In the genomic region with DNA sequence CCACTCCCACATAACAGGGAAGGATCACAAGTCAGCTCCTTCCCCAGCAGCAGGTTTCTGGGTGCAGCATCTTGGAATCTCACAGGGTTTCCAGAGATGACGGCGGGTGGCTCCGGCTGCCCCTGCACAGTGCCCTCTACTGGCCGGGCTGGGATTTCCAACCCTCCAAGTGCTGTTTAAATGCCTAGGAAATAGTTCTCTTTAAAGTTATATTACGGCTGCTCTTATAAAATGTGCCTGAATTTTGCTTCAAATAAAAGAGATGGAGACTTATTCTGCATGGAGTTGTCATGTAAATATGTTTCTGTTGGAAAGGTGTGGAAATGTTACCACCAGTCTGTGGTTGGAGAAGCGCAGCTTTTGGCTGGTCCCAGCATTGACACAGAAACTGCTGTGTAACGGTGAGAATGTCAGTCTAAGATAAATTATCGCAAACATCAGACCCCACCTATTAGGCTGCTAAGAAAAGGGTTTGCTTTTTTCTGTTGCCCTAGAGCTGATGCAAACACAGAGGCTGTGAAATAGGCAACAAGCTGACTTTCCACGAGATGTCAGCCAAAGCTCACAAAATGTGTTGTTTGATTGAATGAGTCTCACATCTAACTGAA, we compare ENCODE assay signal across 8 cellular contexts. TPM values are rescaled to one million over a fixed set of nuclear protein-coding genes. Genes with fewer than 3 reads are reported as not detected.
DNase-seq lines count a peak whose midpoint lies in the region; TF ChIP-seq lines count a peak whose summit lies in the region.

No MANE protein-coding gene starts in this region.

- H3K4me1 ChIP-seq in adrenal gland (replicated peaks in 1 of 2) = peaks cover 0 to 10% of the 10 kb centered on the region in 2 donors

- no peaks in the 10 kb centered on the region for H3K27me3 ChIP-seq in H7 (ENCODE audit: control insufficient read depth, insufficient read depth, low read length)
- H3K27me3 ChIP-seq in adrenal gland = no peaks in the 10 kb centered on the region

- peaks cover 2% of the 10 kb centered on the region; the same call in 1 of the 2 replicates for H3K36me3 ChIP-seq in H7 (replicated peaks; ENCODE audit: control insufficient read depth, insufficient read depth, low read length)
- no peaks in the 10 kb centered on the region for H3K36me3 ChIP-seq in adrenal gland (replicated peaks in 1 of 2)

- in situ Hi-C loops in ACHN (cut with HindIII; ENCODE audit: low pct_ligation_motif_present, low pct_unique_long_range_greater_than_20kb, low sequenced_read_pairs) = no loop called here

- intact Hi-C loops in adrenal gland (cut with DNase I) = no loop called here

- peak; percentile 55 for DNase-seq in ACHN
- DNase-seq in H7 = peak; percentile 72
- peak; percentile 7 for DNase-seq in SKM-1 treated with dmso at 0.1 percent for 144 hours (lab: John Stamatoyannopoulos, UW; ENCODE audit: unreplicated experiment)
- peak in 2 of 7 donors; percentile 23 to 44 for DNase-seq in adrenal gland
- peak; percentile 31 for DNase-seq in myocyte (ENCODE audit: low read depth)
- DNase-seq in NCI-H2171 (lab: John Stamatoyannopoulos, UW) = no peak
- no peak for DNase-seq in substantia nigra (lab: John Stamatoyannopoulos, UW)
- DNase-seq in NCI-H510A (lab: John Stamatoyannopoulos, UW) = no peak

- no peaks in the 10 kb centered on the region for H3K9me3 ChIP-seq in adrenal gland (replicated peaks in 1 of 3)

- H3K27ac ChIP-seq in adrenal gland (no peak overlapping the region), substantia nigra (ENCODE audit: low read depth, low read length, poor library complexity, severe bottlenecking) (no peak overlapping the region)

- no peak for TF ChIP-seq POLR2A in adrenal gland (IDR thresholded peaks at IDR 0.05)

- H3K4me3 ChIP-seq in H7 (ENCODE audit: insufficient read depth, low read depth, low read length) (no peak overlapping the region), adrenal gland (no peak overlapping the region)

- WGBS in adrenal gland, 4 donors = 44 to 54% (median 50%) methylated on average over 7 to 9 of the region's 9 CpGs

- peak in 5 of 6 experiments; percentile 22 to 49 (median 36) for TF ChIP-seq CTCF in adrenal gland (IDR thresholded peaks at IDR 0.05)

RNA-seq across cellular contexts. Expression of a gene that starts 3.3 kb away (rescaled TPM):
- 61.6 and 84.5 TPM in 2 replicates for total RNA-seq in H7 (2014; rRNA removed; shearing (Covaris generic))
- 1 to 10 TPM in 6 of 8 donors, under 1 TPM in 2; 0.28 to 3.6 (median 1.6) TPM for total RNA-seq in adrenal gland
- polyA plus RNA-seq in adrenal gland = 1 to 10 TPM in 1 of 3 donors, under 1 TPM in 2; 0.61 to 2.2 (median 0.72) TPM
- total RNA-seq in myocyte = 0.62 and 1.4 TPM in 2 replicates
- polyA plus RNA-seq in myocyte (2012) = 0.29 TPM

RNA-seq across cellular contexts. Expression of a gene that starts 59.6 kb away (rescaled TPM):
- 0.31 TPM in 1 of 2 replicates, not detected in the other for total RNA-seq in H7 (2014; rRNA removed; shearing (Covaris generic))
- not detected for total RNA-seq in adrenal gland
- polyA plus RNA-seq in adrenal gland = not detected
- 1.4 and 3.5 TPM in 2 replicates for total RNA-seq in myocyte
- polyA plus RNA-seq in myocyte (2012) = 0.48 TPM

Comparison
In these comparisons a context has a peak if more than half of its experiments do, and no peak if none do; other contexts are left out.
1. DNase-seq: peak in ACHN (single experiment), H7 (single experiment), SKM-1 treated with dmso at 0.1 percent for 144 hours (single experiment) and myocyte (single experiment); none in NCI-H2171 (single experiment), substantia nigra (0 of 49) and NCI-H510A (single experiment).
2. RNA of a gene that starts 3.3 kb away (total RNA-seq): 61.6 to 84.5 TPM in H7; 0.28 to 3.6 TPM in adrenal gland and 0.62 to 1.4 TPM in myocyte; every median in the first group is over 10 times any median in the second.